27 cellular contexts compared by ENCODE assay signal in the genomic region with DNA sequence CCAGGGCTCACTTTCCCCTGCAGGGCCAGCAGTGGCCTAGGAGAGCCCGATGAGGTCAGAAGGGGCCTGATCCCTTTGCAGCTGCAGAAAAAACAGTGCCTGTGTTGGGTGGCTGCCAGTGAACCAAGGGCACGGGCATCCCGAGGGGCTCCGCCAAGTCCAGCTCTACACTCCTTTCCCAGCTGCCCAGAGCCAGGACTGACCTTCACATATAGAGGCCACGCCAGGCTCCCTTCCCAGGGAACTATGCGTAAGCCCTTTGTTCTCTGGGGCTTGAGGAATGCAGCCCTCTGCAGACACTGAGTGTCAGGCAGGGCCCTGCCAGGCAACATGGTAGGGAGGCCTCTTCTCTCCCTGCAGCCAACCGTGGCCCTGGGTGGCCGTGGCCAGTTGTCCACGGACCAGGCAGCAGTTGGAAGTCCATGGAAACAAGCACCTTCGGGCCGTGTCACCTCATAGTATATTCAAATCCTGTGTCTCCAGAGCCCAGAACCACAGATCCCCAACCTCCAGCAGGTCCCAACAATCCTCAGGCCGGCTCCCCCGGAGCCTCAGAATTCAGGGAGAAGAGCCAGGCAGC.
"Had no signal": no experiment of that assay in that cellular context is flagged by ENCODE, and none has a peak within 500 bp of the region (broad histone marks: within the 10 kb centered on the region; RNA-seq: fewer than 3 reads in every experiment).

No MANE protein-coding gene starts in this region.

- H3K27ac ChIP-seq: coronary artery, foreskin keratinocyte, heart left ventricle, transverse colon had no signal

- H3K27me3 Mint-ChIP-seq: activated CD4-positive, alpha-beta T cell treated with anti-CD3 and anti-CD28 coated beads, Interleukin-2, amount 10 ng/mL, durations not matched to agents 24 days and 14 days had no signal

- H3K36me3 ChIP-seq: heart left ventricle, transverse colon had no signal

- H3K27ac Mint-ChIP-seq: activated B cell treated with CpG ODN at 0.5 μM for 24 hours; activated CD4-positive, alpha-beta T cell treated with anti-CD3 and anti-CD28 coated beads, Interleukin-2, amount 10 ng/mL, durations not matched to agents 24 days and 14 days; activated CD8-positive, alpha-beta T cell treated with anti-CD3 and anti-CD28 coated beads, Interleukin-2, amount 10 ng/mL, durations not matched to agents 7 days and 5 days; activated naive CD8-positive, alpha-beta T cell; activated T-cell treated with anti-CD3 and anti-CD28 coated beads, Interleukin-2, amount 50 U/mL, for 72 hours; brain; naive thymus-derived CD4-positive, alpha-beta T cell; progenitor cell of endocrine pancreas; T-helper 1 cell treated with Interleukin-12 subunit alpha and Interleukin-12 subunit beta and Interleukin-4 antibody, amounts not matched to agents 30 μg/mL and 1 μg/mL, for 36 hours had no signal

- H3K4me1 Mint-ChIP-seq: activated B cell treated with CpG ODN at 0.5 μM for 24 hours; activated CD4-positive, alpha-beta T cell treated with anti-CD3 and anti-CD28 coated beads, Interleukin-2, amount 10 ng/mL, durations not matched to agents 24 days and 14 days; naive thymus-derived CD4-positive, alpha-beta T cell had no signal

- H3K4me1 ChIP-seq: foreskin keratinocyte, heart left ventricle, transverse colon had no signal

- H3K9me3 Mint-ChIP-seq: activated B cell treated with CpG ODN at 0.5 μM for 24 hours; activated CD4-positive, alpha-beta T cell treated with anti-CD3 and anti-CD28 coated beads, Interleukin-2, amount 10 ng/mL, durations not matched to agents 24 days and 14 days had no signal

- DNase-seq: activated B cell treated with CpG ODN at 0.5 μM for 24 hours; activated CD4-positive, alpha-beta T cell treated with anti-CD3 and anti-CD28 coated beads, Interleukin-2, amount 10 ng/mL, durations not matched to agents 24 days and 14 days; activated CD8-positive, alpha-beta memory T cell treated with anti-CD3 and anti-CD28 coated beads, Interleukin-2, amount 50 U/mL, for 48 hours; activated CD8-positive, alpha-beta T cell treated with anti-CD3 and anti-CD28 coated beads, Interleukin-2, amount 10 ng/mL, durations not matched to agents 7 days and 5 days; activated gamma-delta T cell treated with Interleukin-2 at 50 U/mL for 16 hours; activated T-cell treated with anti-CD3 and anti-CD28 coated beads, Interleukin-2, amount 50 U/mL, for 72 hours; amygdala; central memory CD4-positive, alpha-beta T cell; effector CD8-positive, alpha-beta T cell; foreskin keratinocyte; heart left ventricle; mucosa of descending colon; naive thymus-derived CD4-positive, alpha-beta T cell; nucleus accumbens; small intestine; stimulated activated CD4-positive, alpha-beta T cell treated with anti-CD3 and anti-CD28 coated beads, Interleukin-4, amount 100 ng/mL, for 4 hours; stimulated activated CD8-positive, alpha-beta memory T cell treated with anti-CD3 and anti-CD28 coated beads, Interleukin-4, amount 100 ng/mL, for 48 hours; stimulated activated naive CD4-positive, alpha-beta T cell treated with Interleukin-2 at 50 U/mL for 16 hours; transverse colon had no signal

- H3K9me3 ChIP-seq: heart left ventricle, mucosa of descending colon, transverse colon had no signal

- H3K36me3 Mint-ChIP-seq: activated naive CD8-positive, alpha-beta T cell; brain; naive thymus-derived CD4-positive, alpha-beta T cell had no signal

- FAIRE-seq: islet of Langerhans, small intestine, TTC549 had no signal

- H3K4me3 ChIP-seq: coronary artery, heart left ventricle, mucosa of descending colon, transverse colon had no signal

- H3K4me3 Mint-ChIP-seq: activated B cell treated with CpG ODN at 0.5 μM for 24 hours; activated CD4-positive, alpha-beta T cell treated with anti-CD3 and anti-CD28 coated beads, Interleukin-2, amount 10 ng/mL, durations not matched to agents 24 days and 14 days; activated CD8-positive, alpha-beta T cell treated with anti-CD3 and anti-CD28 coated beads, Interleukin-2, amount 10 ng/mL, durations not matched to agents 7 days and 5 days; activated naive CD8-positive, alpha-beta T cell; activated T-cell treated with anti-CD3 and anti-CD28 coated beads, Interleukin-2, amount 50 U/mL, for 72 hours; brain; naive thymus-derived CD4-positive, alpha-beta T cell; T-helper 1 cell treated with Interleukin-12 subunit alpha and Interleukin-12 subunit beta and Interleukin-4 antibody, amounts not matched to agents 30 μg/mL and 1 μg/mL, for 36 hours had no signal

- ATAC-seq: activated CD8-positive, alpha-beta T cell treated with anti-CD3 and anti-CD28 coated beads, Interleukin-2, amount 10 ng/mL, durations not matched to agents 7 days and 5 days; activated T-cell treated with anti-CD3 and anti-CD28 coated beads, Interleukin-2, amount 50 U/mL, for 72 hours; foreskin keratinocyte; heart left ventricle; mucosa of descending colon; naive thymus-derived CD4-positive, alpha-beta T cell; right cardiac atrium had no signal

- H3K27me3 ChIP-seq: foreskin keratinocyte had no signal
